Comparison of ENCODE assay signal across 14 cellular contexts in the genomic region with DNA sequence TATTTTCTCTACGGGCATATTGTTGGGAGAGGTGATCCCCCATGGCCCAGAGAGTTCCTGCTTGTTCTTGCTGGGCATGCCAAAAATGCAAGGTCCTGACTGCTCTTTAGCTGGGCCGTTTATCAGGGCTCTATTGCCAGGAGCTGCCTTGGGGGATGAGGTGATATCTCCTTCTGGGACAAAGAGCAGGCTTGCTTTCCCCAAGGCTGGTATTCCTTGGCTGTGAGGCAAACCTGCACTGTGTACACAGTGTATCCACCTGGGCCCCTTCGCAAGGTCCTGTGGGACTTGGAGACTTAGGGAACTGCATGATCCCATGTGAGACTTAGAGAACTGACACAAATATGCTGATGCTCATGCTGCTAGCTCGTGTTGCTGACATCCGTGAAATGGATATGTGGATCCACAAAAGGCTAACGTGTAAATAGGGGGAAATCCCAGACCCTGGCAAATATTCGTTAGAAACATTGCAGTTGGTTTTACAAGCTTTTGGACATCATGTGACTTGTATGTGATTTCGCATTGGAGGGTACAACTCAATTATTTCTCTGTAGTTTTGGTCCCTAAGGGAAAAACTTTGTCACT.
"Had no signal": no experiment of that assay in that cellular context is flagged by ENCODE, and none has a peak within 500 bp of the region (broad histone marks: within the 10 kb centered on the region; RNA-seq: fewer than 3 reads in every experiment).

No MANE protein-coding gene starts in this region.

- H3K9me3 ChIP-seq: upper lobe of left lung had no signal

- H3K27me3 ChIP-seq: upper lobe of left lung had no signal

- DNase-seq: activated CD4-positive, alpha-beta T cell treated with anti-CD3 and anti-CD28 coated beads, Interleukin-2, amount 50 U/mL, for 48 hours; activated naive CD4-positive, alpha-beta T cell treated with anti-CD3 and anti-CD28 coated beads for 36 hours; activated naive CD8-positive, alpha-beta T cell treated with anti-CD3 and anti-CD28 coated beads, Interleukin-2, amount 50 U/mL, for 24 hours; erythroblast; hippocampal formation; kidney glomerular epithelial cell; mesenchymal stem cell; natural killer cell; stimulated activated CD4-positive, alpha-beta T cell treated with anti-CD3 and anti-CD28 coated beads, Interleukin-4, amount 100 ng/mL, for 1 hour; stimulated activated naive B cell treated with anti-CD40 and anti-IgM and Interleukin-4, amounts not matched to agents 10 μg/mL and 1 μg/mL and 100 μg/mL, for 72 hours; T-cell; T-helper 9 cell; upper lobe of left lung had no signal

- H3K36me3 Mint-ChIP-seq: natural killer cell, T-cell had no signal

- H3K4me3 ChIP-seq: upper lobe of left lung had no signal

- H3K4me1 Mint-ChIP-seq: activated naive CD8-positive, alpha-beta T cell treated with anti-CD3 and anti-CD28 coated beads, Interleukin-2, amount 50 U/mL, for 24 hours; natural killer cell; stimulated activated naive B cell treated with anti-CD40 and anti-IgM and Interleukin-4, amounts not matched to agents 10 μg/mL and 1 μg/mL and 100 μg/mL, for 72 hours; T-cell had no signal

- H3K27ac ChIP-seq: upper lobe of left lung had no signal

- H3K4me3 Mint-ChIP-seq: activated naive CD4-positive, alpha-beta T cell treated with anti-CD3 and anti-CD28 coated beads for 36 hours; activated naive CD8-positive, alpha-beta T cell treated with anti-CD3 and anti-CD28 coated beads, Interleukin-2, amount 50 U/mL, for 24 hours; natural killer cell; stimulated activated naive B cell treated with anti-CD40 and anti-IgM and Interleukin-4, amounts not matched to agents 10 μg/mL and 1 μg/mL and 100 μg/mL, for 72 hours; T-cell had no signal

- H3K4me1 ChIP-seq: upper lobe of left lung had no signal

- H3K36me3 ChIP-seq: upper lobe of left lung had no signal

- H3K27me3 Mint-ChIP-seq: activated naive CD8-positive, alpha-beta T cell treated with anti-CD3 and anti-CD28 coated beads, Interleukin-2, amount 50 U/mL, for 24 hours; stimulated activated naive B cell treated with anti-CD40 and anti-IgM and Interleukin-4, amounts not matched to agents 10 μg/mL and 1 μg/mL and 100 μg/mL, for 72 hours; T-cell had no signal

- H3K27ac Mint-ChIP-seq: activated naive CD4-positive, alpha-beta T cell treated with anti-CD3 and anti-CD28 coated beads for 36 hours; activated naive CD8-positive, alpha-beta T cell treated with anti-CD3 and anti-CD28 coated beads, Interleukin-2, amount 50 U/mL, for 24 hours; activated T-helper 2 cell treated with anti-CD3 and anti-CD28 coated beads, Interferon-gamma antibody, Interleukin-2, Interleukin-4, amounts not matched to agents 10 μg/mL and 5 μg/mL and 100 μg/mL, durations not matched to agents 14 hours and 24 hours and 36 hours; natural killer cell; stimulated activated naive B cell treated with anti-CD40 and anti-IgM and Interleukin-4, amounts not matched to agents 10 μg/mL and 1 μg/mL and 100 μg/mL, for 72 hours; T-cell had no signal

- H3K9me3 Mint-ChIP-seq: activated naive CD4-positive, alpha-beta T cell treated with anti-CD3 and anti-CD28 coated beads for 36 hours; activated naive CD8-positive, alpha-beta T cell treated with anti-CD3 and anti-CD28 coated beads, Interleukin-2, amount 50 U/mL, for 24 hours; activated T-helper 2 cell treated with anti-CD3 and anti-CD28 coated beads, Interferon-gamma antibody, Interleukin-2, Interleukin-4, amounts not matched to agents 10 μg/mL and 5 μg/mL and 100 μg/mL, durations not matched to agents 14 hours and 24 hours and 36 hours; natural killer cell; stimulated activated naive B cell treated with anti-CD40 and anti-IgM and Interleukin-4, amounts not matched to agents 10 μg/mL and 1 μg/mL and 100 μg/mL, for 72 hours; T-cell had no signal

- ATAC-seq: activated naive CD8-positive, alpha-beta T cell treated with anti-CD3 and anti-CD28 coated beads, Interleukin-2, amount 50 U/mL, for 24 hours; natural killer cell; stimulated activated naive B cell treated with anti-CD40 and anti-IgM and Interleukin-4, amounts not matched to agents 10 μg/mL and 1 μg/mL and 100 μg/mL, for 72 hours; T-cell had no signal
